Comparison of ENCODE assay signal across 28 cellular contexts in the genomic region with DNA sequence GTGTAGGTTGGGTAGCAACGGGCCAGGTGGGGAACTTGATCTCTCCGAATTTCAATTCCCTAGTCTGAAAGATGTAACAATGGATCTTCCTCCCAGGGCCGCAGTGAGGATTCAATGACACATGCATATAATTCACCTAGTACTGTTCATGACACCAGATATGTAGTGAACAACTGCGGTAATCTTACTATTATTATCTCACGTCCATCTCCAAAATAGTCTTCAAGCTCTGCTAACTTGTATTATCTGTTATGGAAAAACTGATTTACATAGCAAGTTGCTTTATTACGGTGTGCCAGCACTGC. TPM values are rescaled to one million over a fixed set of nuclear protein-coding genes. Genes with fewer than 3 reads are reported as not detected.
DNase-seq lines count a peak whose midpoint lies in the region; TF ChIP-seq lines count a peak whose summit lies in the region.
"Had no signal": no experiment of that assay in that cellular context is flagged by ENCODE, and none has a peak within 500 bp of the region (broad histone marks: within the 10 kb centered on the region; RNA-seq: fewer than 3 reads in every experiment).

No MANE protein-coding gene starts in this region.

- H3K27me3 ChIP-seq in breast epithelium (no peaks in the 10 kb centered on the region), PC-9 (ENCODE audit: insufficient read depth, low read depth) (no peaks in the 10 kb centered on the region), esophagus muscularis mucosa (no peaks in the 10 kb centered on the region), skeletal muscle satellite cell (ENCODE audit: control insufficient read depth, insufficient read depth, low read length) (no peaks in the 10 kb centered on the region)
- H3K27me3 ChIP-seq: BE2C, dorsolateral prefrontal cortex, gastrocnemius medialis, ovary, testis had no signal

- H3K79me2 ChIP-seq in PC-9 (ENCODE audit: low read depth) = peaks cover under 1% of the 10 kb centered on the region; the same call in 1 of the 2 replicates

- POLR2A ChIA-PET in MCF 10A (lab: Yijun Ruan, JAX) (interaction anchor here (0.7 kb wide), 1 partner anchor 41 kb away, joined by 3 read pairs; no protein-coding TSS in a partner anchor), PC-9 (lab: Charles Lee; ENCODE audit: unreplicated experiment) (interaction anchor here (0.7 kb wide), 1 partner anchor 23 kb away, joined by 3 read pairs; no protein-coding TSS in a partner anchor)

- no peaks in the 10 kb centered on the region for H4K20me1 ChIP-seq in PC-9 (ENCODE audit: insufficient read depth)

- no peak overlapping the region for H3K4me3 ChIP-seq in breast epithelium
- H3K4me3 ChIP-seq in PC-9 = peak overlapping the region; percentile 2; the same call in 1 of the 2 replicates
- H3K4me3 ChIP-seq in esophagus muscularis mucosa = no peak overlapping the region
- H3K4me3 ChIP-seq in skeletal muscle satellite cell (ENCODE audit: low read length) = peak overlapping the region; percentile 17
- H3K4me3 ChIP-seq: dorsolateral prefrontal cortex, gastrocnemius medialis, lung, ovary, smooth muscle cell, testis had no signal

- H3K9me3 ChIP-seq in breast epithelium (no peaks in the 10 kb centered on the region), PC-9 (ENCODE audit: insufficient read depth, low read depth) (peaks cover 6% of the 10 kb centered on the region; the same call in 1 of the 2 replicates), esophagus muscularis mucosa (no peaks in the 10 kb centered on the region), skeletal muscle satellite cell (replicated peaks; ENCODE audit: low read length) (no peaks in the 10 kb centered on the region)
- H3K9me3 ChIP-seq: BE2C, gastrocnemius medialis, ovary, testis had no signal

- peaks cover 22% of the 10 kb centered on the region for H3K4me1 Mint-ChIP-seq in MCF 10A (ENCODE audit: insufficient read depth, unreplicated experiment)
- H3K4me1 Mint-ChIP-seq: activated CD8-positive, alpha-beta memory T cell treated with anti-CD3 and anti-CD28 coated beads, Interleukin-2, amount 10 ng/mL, durations not matched to agents 7 days and 5 days; T-helper 17 cell had no signal

- TF ChIP-seq EP300 in esophagus muscularis mucosa (IDR thresholded peaks at IDR 0.05) = no peak

- no peaks in the 10 kb centered on the region for H3K9me3 Mint-ChIP-seq in MCF 10A (ENCODE audit: unreplicated experiment)
- H3K9me3 Mint-ChIP-seq: CD8-positive, alpha-beta T cell had no signal

- no peaks in the 10 kb centered on the region for H3K27me3 Mint-ChIP-seq in MCF 10A (ENCODE audit: insufficient read depth, unreplicated experiment)
- H3K27me3 Mint-ChIP-seq: activated CD8-positive, alpha-beta memory T cell treated with anti-CD3 and anti-CD28 coated beads, Interleukin-2, amount 10 ng/mL, durations not matched to agents 7 days and 5 days; T-helper 17 cell had no signal

- no peaks in the 10 kb centered on the region for H3K4me1 ChIP-seq in breast epithelium
- H3K4me1 ChIP-seq in PC-9 (replicated peaks; ENCODE audit: insufficient read depth) = peaks cover 71% of the 10 kb centered on the region
- peaks cover 5 to 33% (median 31%) of the 10 kb centered on the region in 4 donors for H3K4me1 ChIP-seq in esophagus muscularis mucosa
- peaks cover 55% of the 10 kb centered on the region for H3K4me1 ChIP-seq in skeletal muscle satellite cell (ENCODE audit: control insufficient read depth, insufficient read depth, low read length)

- no TSS peak for BruUV-seq in MCF 10A (replicated peaks; lab: Mats Ljungman, UMichigan)
- BruUV-seq in PC-9 (replicated peaks; lab: Mats Ljungman, UMichigan) = no TSS peak

- H3F3A ChIP-seq in PC-9 (ENCODE audit: insufficient read depth, low read depth) = peaks cover 60% of the 10 kb centered on the region

- no peaks in the 10 kb centered on the region for H3K9me2 ChIP-seq in PC-9 (ENCODE audit: insufficient read depth)

- H2AFZ ChIP-seq in PC-9 = peak overlapping the region; percentile 5; the same call in 1 of the 2 replicates

- H3K27ac ChIP-seq in breast epithelium (peak overlapping the region in 1 of 2 donors; percentile 77), PC-9 (peak overlapping the region; percentile 95), esophagus muscularis mucosa (replicated peaks in 1 of 4) (peak overlapping the region; percentile 44 to 70 (median 60))
- H3K27ac ChIP-seq: dorsolateral prefrontal cortex, gastrocnemius medialis, ovary, testis had no signal

- no peak overlapping the region for H3K4me3 Mint-ChIP-seq in MCF 10A (ENCODE audit: unreplicated experiment)
- H3K4me3 Mint-ChIP-seq: activated CD8-positive, alpha-beta memory T cell treated with anti-CD3 and anti-CD28 coated beads, Interleukin-2, amount 10 ng/mL, durations not matched to agents 7 days and 5 days; CD8-positive, alpha-beta T cell; nephron progenitor cell; T-helper 17 cell had no signal

- H3K36me3 ChIP-seq in breast epithelium (no peaks in the 10 kb centered on the region), PC-9 (ENCODE audit: low read depth) (peaks cover 16% of the 10 kb centered on the region; the same call in 1 of the 2 replicates), esophagus muscularis mucosa (peaks cover 0 to 24% (median 2%) of the 10 kb centered on the region in 4 donors), skeletal muscle satellite cell (ENCODE audit: insufficient read depth, low read length) (peaks cover 14% of the 10 kb centered on the region)
- H3K36me3 ChIP-seq: BE2C, gastrocnemius medialis, ovary had no signal

- TF ChIP-seq POLR2A in breast epithelium (IDR thresholded peaks at IDR 0.05) (no peak), esophagus muscularis mucosa (IDR thresholded peaks at IDR 0.05; ENCODE audit: low read depth) (no peak)

- no peak for TF ChIP-seq CTCF in MCF 10A (IDR thresholded peaks at IDR 0.05; ENCODE audit: unreplicated experiment)
- TF ChIP-seq CTCF in breast epithelium (IDR thresholded peaks at IDR 0.05) = no peak
- no peak for TF ChIP-seq CTCF in PC-9 (conservative IDR thresholded peaks at IDR 0.05)
- TF ChIP-seq CTCF in esophagus muscularis mucosa (IDR thresholded peaks at IDR 0.05) = no peak

- intact Hi-C loops in MCF 10A (cut with micrococcal nuclease) = no loop called here
- intact Hi-C loops in breast epithelium (cut with DNase I; ENCODE audit: low total_unique reads) = no loop called here
- intact Hi-C loops in PC-9 (cut with micrococcal nuclease; ENCODE audit: unreplicated experiment) = loop anchor here (2.0 kb wide), 1 partner anchor 16 kb away; no protein-coding TSS in a partner anchor
- intact Hi-C loops in esophagus muscularis mucosa (cut with DNase I) = no loop called here

- WGBS in esophagus muscularis mucosa = 66% methylated on average over 6 of the region's 6 CpGs

- H3K9ac ChIP-seq in skeletal muscle satellite cell (ENCODE audit: low read depth, low read length) = peak overlapping the region; percentile 87

- H3K27ac Mint-ChIP-seq in MCF 10A (ENCODE audit: low read depth, unreplicated experiment) = peak overlapping the region; percentile 80
- H3K27ac Mint-ChIP-seq: activated CD8-positive, alpha-beta memory T cell treated with anti-CD3 and anti-CD28 coated beads, Interleukin-2, amount 10 ng/mL, durations not matched to agents 7 days and 5 days; CD8-positive, alpha-beta T cell; nephron progenitor cell; T-helper 17 cell had no signal

- peaks cover 7% of the 10 kb centered on the region for H3K36me3 Mint-ChIP-seq in MCF 10A (ENCODE audit: insufficient read depth, unreplicated experiment)
- H3K36me3 Mint-ChIP-seq: activated CD8-positive, alpha-beta memory T cell treated with anti-CD3 and anti-CD28 coated beads, Interleukin-2, amount 10 ng/mL, durations not matched to agents 7 days and 5 days; CD8-positive, alpha-beta T cell had no signal

- DNase-seq in MCF 10A (ENCODE audit: unreplicated experiment) (no peak), breast epithelium (ENCODE audit: low spot score in 2 of 2) (no peak), PC-9 (no peak), esophagus muscularis mucosa (ENCODE audit: extremely low spot score) (no peak), midbrain (lab: John Stamatoyannopoulos, UW) (no peak), SKM-1 (lab: John Stamatoyannopoulos, UW; ENCODE audit: unreplicated experiment) (no peak), NCI-H146 treated with DMSO at 0.1 percent for 48 hours (lab: John Stamatoyannopoulos, UW; ENCODE audit: unreplicated experiment) (no peak)
- DNase-seq: activated CD4-positive, alpha-beta T cell treated with anti-CD3 and anti-CD28 coated beads, Interleukin-2, amount 50 U/mL, for 1 hour; activated CD4-positive, CD25-positive, alpha-beta regulatory T cell; activated CD8-positive, alpha-beta memory T cell treated with anti-CD3 and anti-CD28 coated beads, Interleukin-2, amount 10 ng/mL, durations not matched to agents 7 days and 5 days; activated T-cell treated with anti-CD3 and anti-CD28 coated beads, Interleukin-2, amount 50 U/mL, for 48 hours; CD8-positive, alpha-beta T cell; dorsolateral prefrontal cortex; gastrocnemius medialis; KG1; MM.1S; NCI-H2029; nephron progenitor cell; ovary; retina; stimulated activated CD4-positive, alpha-beta T cell treated with anti-CD3 and anti-CD28 coated beads, Interleukin-2, amount 100 ng/mL, for 24 hours; stimulated activated naive CD8-positive, alpha-beta T cell treated with anti-CD3 and anti-CD28 coated beads, Interleukin-15, Interleukin-2, amounts not matched to agents 100 U/mL and 50 U/mL, for 24 hours; T-helper 17 cell; testis had no signal

- H3K4me2 ChIP-seq in PC-9 (peak overlapping the region; percentile 74), skeletal muscle satellite cell (ENCODE audit: low read length) (no peak overlapping the region)
- H3K4me2 ChIP-seq: smooth muscle cell had no signal

- CTCF ChIA-PET in MCF 10A (lab: Yijun Ruan, JAX) (interaction anchor here (0.9 kb wide), 1 partner anchor 13 kb away, joined by 4 read pairs; no protein-coding TSS in a partner anchor), PC-9 (lab: Charles Lee) (no interaction called here)

RNA-seq across cellular contexts. Expression of a gene that starts 26.4 kb away (rescaled TPM):
- total RNA-seq in MCF 10A (2022) (61.7 and 98.9 TPM in 2 replicates), breast epithelium (10 to 100 TPM; 13.0 to 29.0 (median 23.9) TPM), PC-9 (2021) (72.1 and 74.3 TPM in 2 replicates), esophagus muscularis mucosa (10 to 100 TPM in 3 of 4 donors, 1 to 10 TPM in 1; 9.6 to 18.3 (median 10.7) TPM)
- total RNA-seq in skeletal muscle satellite cell (2012; rRNA removed) = 65.7 and 70.0 TPM in 2 replicates

RNA-seq across cellular contexts. Expression of a gene that starts 41.0 kb away (rescaled TPM):
- 20.3 and 23.0 TPM in 2 replicates for total RNA-seq in MCF 10A (2022)
- 10 to 100 TPM in 2 of 3 donors, 1 to 10 TPM in 1; 8.5 to 16.8 (median 15.4) TPM for total RNA-seq in breast epithelium
- total RNA-seq in PC-9 (2021) = 11.8 and 16.3 TPM in 2 replicates
- 10 to 100 TPM in 2 of 4 donors, 1 to 10 TPM in 2; 7.6 to 12.5 (median 9.5) TPM for total RNA-seq in esophagus muscularis mucosa
- 8.5 and 10.4 TPM in 2 replicates for total RNA-seq in skeletal muscle satellite cell (2012; rRNA removed)

Comparison
In these comparisons a context has a peak if more than half of its experiments do, and no peak if none do; other contexts are left out.
1. H3K4me3 ChIP-seq: peak in PC-9 (single experiment) and skeletal muscle satellite cell (single experiment); none in breast epithelium (0 of 3) and esophagus muscularis mucosa (0 of 4).